ENCODE assay signal across 8 cellular contexts in the genomic region with DNA sequence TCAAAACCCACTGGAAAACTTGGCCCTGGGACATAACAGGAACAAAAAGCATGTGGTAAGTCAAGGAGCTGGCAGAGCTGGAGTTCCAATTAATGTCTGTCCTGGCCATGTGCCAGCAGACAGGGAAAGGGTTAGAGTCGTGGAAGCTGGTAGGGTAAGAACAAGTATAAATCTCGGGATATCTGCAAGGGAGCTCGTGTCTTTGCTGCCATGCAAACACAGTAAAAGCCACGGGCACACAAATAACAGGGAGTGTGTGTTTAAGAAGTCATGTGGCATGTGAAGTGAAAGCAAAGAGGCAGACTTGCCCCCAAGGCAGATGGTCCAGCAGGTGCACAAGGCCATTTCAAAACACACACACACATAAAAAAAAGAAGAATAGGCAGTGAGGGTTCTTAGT. TPM values are rescaled to one million over a fixed set of nuclear protein-coding genes. Genes with fewer than 3 reads are reported as not detected.
DNase-seq lines count a peak whose midpoint lies in the region; ATAC-seq, FAIRE-seq and TF ChIP-seq lines count a peak whose summit lies in the region.

No MANE protein-coding gene starts in this region.

- H4K20me1 ChIP-seq in astrocyte (ENCODE audit: insufficient read depth, low read length), result no peaks in the 10 kb centered on the region

- H3K4me1 ChIP-seq in astrocyte (ENCODE audit: insufficient read depth, low read length) (peaks cover 6% of the 10 kb centered on the region), tibial artery (no peaks in the 10 kb centered on the region)

- no peak for DNase-seq in activated CD8-positive, alpha-beta T cell treated with anti-CD3 and anti-CD28 coated beads for 36 hours
- no peak for DNase-seq in activated CD8-positive, alpha-beta T cell treated with anti-CD3 and anti-CD28 coated beads, Interleukin-2, amount 10 ng/mL, durations not matched to agents 7 days and 5 days
- DNase-seq in NCI-H1694 treated with DMSO at 0.1 percent for 48 hours (lab: John Stamatoyannopoulos, UW) (peak; percentile 32), astrocyte (ENCODE audit: low read depth) (no peak), tibial artery (no peak), 8988T (no peak)
- DNase-seq in stimulated activated naive B cell treated with anti-CD40 and anti-IgM and Interleukin-4, amounts not matched to agents 10 μg/mL and 1 μg/mL and 100 μg/mL, for 72 hours, result no peak
- DNase-seq in activated T-helper 1 cell treated with anti-CD3 and anti-CD28 coated beads, Interleukin-12 subunit alpha, Interleukin-12 subunit beta, Interleukin-2, Interleukin-4 antibody, amounts not matched to agents 30 ng/mL and 10 ng/mL and 1 ng/mL, durations not matched to agents 14 hours and 24 hours and 36 hours (ENCODE audit: low spot score), result no peak

- H3K4me3 Mint-ChIP-seq in activated CD8-positive, alpha-beta T cell treated with anti-CD3 and anti-CD28 coated beads for 36 hours, result no peak overlapping the region
- H3K4me3 Mint-ChIP-seq in activated CD8-positive, alpha-beta T cell treated with anti-CD3 and anti-CD28 coated beads, Interleukin-2, amount 10 ng/mL, durations not matched to agents 7 days and 5 days, result no peak overlapping the region
- H3K4me3 Mint-ChIP-seq in astrocyte (ENCODE audit: unreplicated experiment), result no peak overlapping the region
- H3K4me3 Mint-ChIP-seq in stimulated activated naive B cell treated with anti-CD40 and anti-IgM and Interleukin-4, amounts not matched to agents 10 μg/mL and 1 μg/mL and 100 μg/mL, for 72 hours, result peak overlapping the region; percentile 16 to 57
- H3K4me3 Mint-ChIP-seq in activated T-helper 1 cell treated with anti-CD3 and anti-CD28 coated beads, Interleukin-12 subunit alpha, Interleukin-12 subunit beta, Interleukin-2, Interleukin-4 antibody, amounts not matched to agents 30 ng/mL and 10 ng/mL and 1 ng/mL, durations not matched to agents 14 hours and 24 hours and 36 hours, result no peak overlapping the region

- no peaks in the 10 kb centered on the region for H3K36me3 ChIP-seq in astrocyte (ENCODE audit: insufficient read depth, low read length)
- H3K36me3 ChIP-seq in tibial artery, result no peaks in the 10 kb centered on the region

- FAIRE-seq in astrocyte (lab: Jason Lieb, UNC), result no peak

- ATAC-seq in activated CD8-positive, alpha-beta T cell treated with anti-CD3 and anti-CD28 coated beads for 36 hours, result peak; percentile 17
- no peak for ATAC-seq in activated CD8-positive, alpha-beta T cell treated with anti-CD3 and anti-CD28 coated beads, Interleukin-2, amount 10 ng/mL, durations not matched to agents 7 days and 5 days
- peak; percentile 30 to 47 for ATAC-seq in stimulated activated naive B cell treated with anti-CD40 and anti-IgM and Interleukin-4, amounts not matched to agents 10 μg/mL and 1 μg/mL and 100 μg/mL, for 72 hours (replicated peaks)

- peak overlapping the region; percentile 69 for H3K4me2 ChIP-seq in astrocyte (ENCODE audit: low read length)

- H3K9me3 ChIP-seq in astrocyte (ENCODE audit: insufficient read depth, low read depth, low read length) (no peaks in the 10 kb centered on the region), tibial artery (no peaks in the 10 kb centered on the region)

- CTCF ChIA-PET in activated CD8-positive, alpha-beta T cell treated with anti-CD3 and anti-CD28 coated beads for 36 hours (lab: Charles Lee), result interaction anchor here (1.3 kb wide), 1 partner anchor 99 kb away, joined by 3 read pairs; no protein-coding TSS in a partner anchor
- CTCF ChIA-PET in activated CD8-positive, alpha-beta T cell treated with anti-CD3 and anti-CD28 coated beads, Interleukin-2, amount 10 ng/mL, durations not matched to agents 7 days and 5 days (lab: Charles Lee), result no interaction called here

- H3K4me1 Mint-ChIP-seq in activated CD8-positive, alpha-beta T cell treated with anti-CD3 and anti-CD28 coated beads for 36 hours (ENCODE audit: low read depth), result peaks cover 17% of the 10 kb centered on the region
- peaks cover 15% of the 10 kb centered on the region for H3K4me1 Mint-ChIP-seq in activated CD8-positive, alpha-beta T cell treated with anti-CD3 and anti-CD28 coated beads, Interleukin-2, amount 10 ng/mL, durations not matched to agents 7 days and 5 days (ENCODE audit: low read depth)
- H3K4me1 Mint-ChIP-seq in astrocyte (ENCODE audit: low read depth, unreplicated experiment), result peaks cover 11% of the 10 kb centered on the region
- peaks cover 15 to 19% of the 10 kb centered on the region in 2 donors for H3K4me1 Mint-ChIP-seq in stimulated activated naive B cell treated with anti-CD40 and anti-IgM and Interleukin-4, amounts not matched to agents 10 μg/mL and 1 μg/mL and 100 μg/mL, for 72 hours
- H3K4me1 Mint-ChIP-seq in activated T-helper 1 cell treated with anti-CD3 and anti-CD28 coated beads, Interleukin-12 subunit alpha, Interleukin-12 subunit beta, Interleukin-2, Interleukin-4 antibody, amounts not matched to agents 30 ng/mL and 10 ng/mL and 1 ng/mL, durations not matched to agents 14 hours and 24 hours and 36 hours (ENCODE audit: low read depth), result peaks cover 21% of the 10 kb centered on the region

- no peak overlapping the region for H2AFZ ChIP-seq in astrocyte (ENCODE audit: low read depth, low read length)

- H3K27ac ChIP-seq in astrocyte (ENCODE audit: low read depth, low read length) (no peak overlapping the region), tibial artery (no peak overlapping the region)

- no peaks in the 10 kb centered on the region for H3K79me2 ChIP-seq in astrocyte (ENCODE audit: insufficient read depth, low read length)

- H3K9me3 Mint-ChIP-seq in activated CD8-positive, alpha-beta T cell treated with anti-CD3 and anti-CD28 coated beads for 36 hours, result peaks cover under 1% of the 10 kb centered on the region
- H3K9me3 Mint-ChIP-seq in activated CD8-positive, alpha-beta T cell treated with anti-CD3 and anti-CD28 coated beads, Interleukin-2, amount 10 ng/mL, durations not matched to agents 7 days and 5 days (ENCODE audit: insufficient read depth), result no peaks in the 10 kb centered on the region
- peaks cover 9% of the 10 kb centered on the region for H3K9me3 Mint-ChIP-seq in astrocyte (ENCODE audit: unreplicated experiment)
- H3K9me3 Mint-ChIP-seq in stimulated activated naive B cell treated with anti-CD40 and anti-IgM and Interleukin-4, amounts not matched to agents 10 μg/mL and 1 μg/mL and 100 μg/mL, for 72 hours, result peaks cover 1 to 3% of the 10 kb centered on the region in 2 donors
- H3K9me3 Mint-ChIP-seq in activated T-helper 1 cell treated with anti-CD3 and anti-CD28 coated beads, Interleukin-12 subunit alpha, Interleukin-12 subunit beta, Interleukin-2, Interleukin-4 antibody, amounts not matched to agents 30 ng/mL and 10 ng/mL and 1 ng/mL, durations not matched to agents 14 hours and 24 hours and 36 hours, result no peaks in the 10 kb centered on the region

- H3K4me3 ChIP-seq in astrocyte (ENCODE audit: insufficient read depth, low read depth, low read length) (no peak overlapping the region), tibial artery (no peak overlapping the region)

- no peaks in the 10 kb centered on the region for H3K36me3 Mint-ChIP-seq in activated CD8-positive, alpha-beta T cell treated with anti-CD3 and anti-CD28 coated beads for 36 hours (ENCODE audit: low read depth)
- H3K36me3 Mint-ChIP-seq in activated CD8-positive, alpha-beta T cell treated with anti-CD3 and anti-CD28 coated beads, Interleukin-2, amount 10 ng/mL, durations not matched to agents 7 days and 5 days (ENCODE audit: low read depth), result peaks cover 2% of the 10 kb centered on the region
- peaks cover 7% of the 10 kb centered on the region for H3K36me3 Mint-ChIP-seq in astrocyte (ENCODE audit: low read depth, unreplicated experiment)
- peaks cover 3 to 7% of the 10 kb centered on the region in 2 donors for H3K36me3 Mint-ChIP-seq in stimulated activated naive B cell treated with anti-CD40 and anti-IgM and Interleukin-4, amounts not matched to agents 10 μg/mL and 1 μg/mL and 100 μg/mL, for 72 hours
- H3K36me3 Mint-ChIP-seq in activated T-helper 1 cell treated with anti-CD3 and anti-CD28 coated beads, Interleukin-12 subunit alpha, Interleukin-12 subunit beta, Interleukin-2, Interleukin-4 antibody, amounts not matched to agents 30 ng/mL and 10 ng/mL and 1 ng/mL, durations not matched to agents 14 hours and 24 hours and 36 hours (ENCODE audit: low read depth), result no peaks in the 10 kb centered on the region

- POLR2A ChIA-PET in activated CD8-positive, alpha-beta T cell treated with anti-CD3 and anti-CD28 coated beads for 36 hours (lab: Charles Lee), result no interaction called here
- POLR2A ChIA-PET in activated CD8-positive, alpha-beta T cell treated with anti-CD3 and anti-CD28 coated beads, Interleukin-2, amount 10 ng/mL, durations not matched to agents 7 days and 5 days (lab: Charles Lee), result interaction anchor here (0.7 kb wide), 1 partner anchor 73 kb away, joined by 3 read pairs; no protein-coding TSS in a partner anchor

- no peaks in the 10 kb centered on the region for H3K27me3 Mint-ChIP-seq in activated CD8-positive, alpha-beta T cell treated with anti-CD3 and anti-CD28 coated beads for 36 hours
- H3K27me3 Mint-ChIP-seq in activated CD8-positive, alpha-beta T cell treated with anti-CD3 and anti-CD28 coated beads, Interleukin-2, amount 10 ng/mL, durations not matched to agents 7 days and 5 days (ENCODE audit: low read depth), result peaks cover 3% of the 10 kb centered on the region
- no peaks in the 10 kb centered on the region for H3K27me3 Mint-ChIP-seq in astrocyte (ENCODE audit: low read depth, unreplicated experiment)
- H3K27me3 Mint-ChIP-seq in stimulated activated naive B cell treated with anti-CD40 and anti-IgM and Interleukin-4, amounts not matched to agents 10 μg/mL and 1 μg/mL and 100 μg/mL, for 72 hours, result no peaks in the 10 kb centered on the region
- H3K27me3 Mint-ChIP-seq in activated T-helper 1 cell treated with anti-CD3 and anti-CD28 coated beads, Interleukin-12 subunit alpha, Interleukin-12 subunit beta, Interleukin-2, Interleukin-4 antibody, amounts not matched to agents 30 ng/mL and 10 ng/mL and 1 ng/mL, durations not matched to agents 14 hours and 24 hours and 36 hours (ENCODE audit: insufficient read depth), result peaks cover 2% of the 10 kb centered on the region

- no peak overlapping the region for H3K9ac ChIP-seq in astrocyte (ENCODE audit: low read length)

- intact Hi-C loops in activated CD8-positive, alpha-beta T cell treated with anti-CD3 and anti-CD28 coated beads for 36 hours (cut with micrococcal nuclease), result no loop called here
- intact Hi-C loops in activated T-helper 1 cell treated with anti-CD3 and anti-CD28 coated beads, Interleukin-12 subunit alpha, Interleukin-12 subunit beta, Interleukin-2, Interleukin-4 antibody, amounts not matched to agents 30 ng/mL and 10 ng/mL and 1 ng/mL, durations not matched to agents 14 hours and 24 hours and 36 hours (cut with micrococcal nuclease), result no loop called here
- intact Hi-C loops in tibial artery (cut with DNase I; ENCODE audit: low total_unique reads), result no loop called here

- no peak for TF ChIP-seq CTCF in activated CD8-positive, alpha-beta T cell treated with anti-CD3 and anti-CD28 coated beads for 36 hours (IDR thresholded peaks at IDR 0.05)
- no peak for TF ChIP-seq CTCF in astrocyte (IDR thresholded peaks at IDR 0.05; ENCODE audit: insufficient read depth, low read depth, low read length)
- TF ChIP-seq CTCF in tibial artery (IDR thresholded peaks at IDR 0.05), result no peak

- no peak overlapping the region for H3K27ac Mint-ChIP-seq in activated CD8-positive, alpha-beta T cell treated with anti-CD3 and anti-CD28 coated beads for 36 hours
- no peak overlapping the region for H3K27ac Mint-ChIP-seq in activated CD8-positive, alpha-beta T cell treated with anti-CD3 and anti-CD28 coated beads, Interleukin-2, amount 10 ng/mL, durations not matched to agents 7 days and 5 days
- H3K27ac Mint-ChIP-seq in astrocyte (ENCODE audit: unreplicated experiment), result no peak overlapping the region
- no peak overlapping the region for H3K27ac Mint-ChIP-seq in stimulated activated naive B cell treated with anti-CD40 and anti-IgM and Interleukin-4, amounts not matched to agents 10 μg/mL and 1 μg/mL and 100 μg/mL, for 72 hours
- no peak overlapping the region for H3K27ac Mint-ChIP-seq in activated T-helper 1 cell treated with anti-CD3 and anti-CD28 coated beads, Interleukin-12 subunit alpha, Interleukin-12 subunit beta, Interleukin-2, Interleukin-4 antibody, amounts not matched to agents 30 ng/mL and 10 ng/mL and 1 ng/mL, durations not matched to agents 14 hours and 24 hours and 36 hours

- H3K27me3 ChIP-seq in astrocyte (ENCODE audit: insufficient read depth, low read length) (no peaks in the 10 kb centered on the region), tibial artery (no peaks in the 10 kb centered on the region)

RNA-seq across cellular contexts. Expression of gene ARHGAP12, which starts 32.6 kb away (rescaled TPM):
- 1 to 10 TPM; 4.0 to 4.3 TPM for total RNA-seq in activated CD8-positive, alpha-beta T cell treated with anti-CD3 and anti-CD28 coated beads for 36 hours
- total RNA-seq in activated CD8-positive, alpha-beta T cell treated with anti-CD3 and anti-CD28 coated beads, Interleukin-2, amount 10 ng/mL, durations not matched to agents 7 days and 5 days, result 1 to 10 TPM; 4.9 to 5.5 TPM
- total RNA-seq in astrocyte, result 21.3 and 24.9 TPM in 2 replicates
- 2.4 and 3.5 TPM in 2 replicates for total RNA-seq in activated T-helper 1 cell treated with anti-CD3 and anti-CD28 coated beads, Interleukin-12 subunit alpha, Interleukin-12 subunit beta, Interleukin-2, Interleukin-4 antibody, amounts not matched to agents 30 ng/mL and 10 ng/mL and 1 ng/mL, durations not matched to agents 14 hours and 24 hours and 36 hours

Comparison
In these comparisons a context has a peak if more than half of its experiments do, and no peak if none do; other contexts are left out.
1. H3K4me3 Mint-ChIP-seq: peak in stimulated activated naive B cell treated with anti-CD40 and anti-IgM and Interleukin-4, amounts not matched to agents 10 μg/mL and 1 μg/mL and 100 μg/mL, for 72 hours (2 of 2); none in activated CD8-positive, alpha-beta T cell treated with anti-CD3 and anti-CD28 coated beads for 36 hours (single experiment), activated CD8-positive, alpha-beta T cell treated with anti-CD3 and anti-CD28 coated beads, Interleukin-2, amount 10 ng/mL, durations not matched to agents 7 days and 5 days (single experiment), astrocyte (single experiment) and activated T-helper 1 cell treated with anti-CD3 and anti-CD28 coated beads, Interleukin-12 subunit alpha, Interleukin-12 subunit beta, Interleukin-2, Interleukin-4 antibody, amounts not matched to agents 30 ng/mL and 10 ng/mL and 1 ng/mL, durations not matched to agents 14 hours and 24 hours and 36 hours (single experiment).